In the genomic region with DNA sequence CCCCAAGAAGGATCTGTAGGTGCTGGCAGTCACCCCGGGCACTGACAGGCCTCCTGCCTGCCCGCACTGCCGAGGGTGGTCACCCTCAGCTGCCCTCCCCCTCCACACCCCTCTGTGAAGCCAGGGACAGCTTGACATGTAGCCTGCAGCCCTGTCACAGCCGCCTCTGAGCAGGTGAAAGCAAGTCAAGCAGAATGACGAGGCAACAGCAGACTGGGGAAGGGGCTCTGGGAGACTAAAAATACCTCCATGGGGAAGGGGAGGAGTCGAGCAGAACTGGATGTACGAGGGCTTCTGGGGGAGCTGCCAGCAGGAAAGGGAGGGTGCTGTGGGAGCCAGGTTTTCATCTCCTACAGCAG, we compare ENCODE assay signal across 19 cellular contexts.
A peak's percentile ranks its signal among the peaks of the same experiment; 100 is the strongest.
DNase-seq lines count a peak whose midpoint lies in the region; ATAC-seq, FAIRE-seq and TF ChIP-seq lines count a peak whose summit lies in the region.
"Had no signal": no experiment of that assay in that cellular context is flagged by ENCODE, and none has a peak within 500 bp of the region (broad histone marks: within the 10 kb centered on the region; RNA-seq: fewer than 3 reads in every experiment).

No MANE protein-coding gene starts in this region.

- no peak for FAIRE-seq in H54 (lab: Jason Lieb, UNC)
- FAIRE-seq: bronchial epithelial cell, D721Med, G401.6 had no signal

- no peak for TF ChIP-seq POLR2A in H54 (IDR thresholded peaks at IDR 0.05; ENCODE audit: low read depth, low read length)

- peaks cover 31% of the 10 kb centered on the region for H3K4me1 Mint-ChIP-seq in nephron progenitor cell

- no peak for TF ChIP-seq CTCF in nephron progenitor cell (IDR thresholded peaks at IDR 0.05)
- no peak for TF ChIP-seq CTCF in thoracic aorta (IDR thresholded peaks at IDR 0.05)

- no peaks in the 10 kb centered on the region for H3K27me3 ChIP-seq in thoracic aorta (replicated peaks; ENCODE audit: insufficient read depth)
- H3K27me3 ChIP-seq: BE2C had no signal

- ATAC-seq in Right ventricle myocardium superior (ENCODE audit: poor library complexity), result peak; percentile 83
- no peak for ATAC-seq in thoracic aorta (ENCODE audit: insufficient number of reproducible peaks, low FRiP score, low read depth)
- no peak for ATAC-seq in GM21381 (IDR thresholded peaks at IDR 0.05; ENCODE audit: unreplicated experiment)
- ATAC-seq: activated T-cell treated with anti-CD3 and anti-CD28 coated beads, Interleukin-2, amount 50 U/mL, for 4 hours had no signal

- H3K27ac Mint-ChIP-seq in nephron progenitor cell, result no peak overlapping the region
- H3K27ac Mint-ChIP-seq: activated CD4-positive, alpha-beta memory T cell treated with anti-CD3 and anti-CD28 coated beads, Interleukin-2, amount 10 ng/mL, durations not matched to agents 7 days and 5 days; activated naive CD8-positive, alpha-beta T cell; T-helper 1 cell treated with Interleukin-12 subunit alpha and Interleukin-12 subunit beta and Interleukin-4 antibody, amounts not matched to agents 30 μg/mL and 1 μg/mL, for 36 hours had no signal

- H3K9me3 ChIP-seq in thoracic aorta, result no peaks in the 10 kb centered on the region
- H3K9me3 ChIP-seq: BE2C had no signal

- peaks cover 3% of the 10 kb centered on the region for H3K27me3 Mint-ChIP-seq in nephron progenitor cell (ENCODE audit: low read depth, poor library complexity)
- H3K27me3 Mint-ChIP-seq: activated CD4-positive, alpha-beta memory T cell treated with anti-CD3 and anti-CD28 coated beads, Interleukin-2, amount 10 ng/mL, durations not matched to agents 7 days and 5 days; activated naive CD8-positive, alpha-beta T cell had no signal

- H3K4me3 Mint-ChIP-seq in nephron progenitor cell, result no peak overlapping the region
- H3K4me3 Mint-ChIP-seq: activated CD4-positive, alpha-beta memory T cell treated with anti-CD3 and anti-CD28 coated beads, Interleukin-2, amount 10 ng/mL, durations not matched to agents 7 days and 5 days; activated naive CD8-positive, alpha-beta T cell; activated T-cell treated with anti-CD3 and anti-CD28 coated beads, Interleukin-2, amount 50 U/mL, for 4 hours; T-helper 1 cell treated with Interleukin-12 subunit alpha and Interleukin-12 subunit beta and Interleukin-4 antibody, amounts not matched to agents 30 μg/mL and 1 μg/mL, for 36 hours had no signal

- no peak overlapping the region for H3K4me3 ChIP-seq in thoracic aorta

- no peaks in the 10 kb centered on the region for H3K36me3 ChIP-seq in thoracic aorta
- H3K36me3 ChIP-seq: BE2C had no signal

- DNase-seq in Right ventricle myocardium superior (peak; percentile 82), nephron progenitor cell (peak; percentile 19), thoracic aorta (ENCODE audit: low spot score) (no peak), mesenteric fat pad (ENCODE audit: low spot score) (no peak), CD1c-positive myeloid dendritic cell (ENCODE audit: extremely low spot score) (no peak), H54 (ENCODE audit: insufficient read length, low spot score) (no peak)
- DNase-seq: activated CD4-positive, alpha-beta memory T cell treated with anti-CD3 and anti-CD28 coated beads, Interleukin-2, amount 10 ng/mL, durations not matched to agents 7 days and 5 days; activated T-cell treated with anti-CD3 and anti-CD28 coated beads, Interleukin-2, amount 50 U/mL, for 4 hours; BE2C; islet precursor cell; SHP77 treated with DMSO at 0.1 percent for 48 hours; stimulated activated CD8-positive, alpha-beta memory T cell treated with anti-CD3 and anti-CD28 coated beads, Interleukin-4, amount 100 ng/mL, for 48 hours had no signal

- H3K9me3 Mint-ChIP-seq in nephron progenitor cell, result no peaks in the 10 kb centered on the region
- H3K9me3 Mint-ChIP-seq: activated CD4-positive, alpha-beta memory T cell treated with anti-CD3 and anti-CD28 coated beads, Interleukin-2, amount 10 ng/mL, durations not matched to agents 7 days and 5 days; activated T-cell treated with anti-CD3 and anti-CD28 coated beads, Interleukin-2, amount 50 U/mL, for 4 hours; T-helper 1 cell treated with Interleukin-12 subunit alpha and Interleukin-12 subunit beta and Interleukin-4 antibody, amounts not matched to agents 30 μg/mL and 1 μg/mL, for 36 hours had no signal

- intact Hi-C loops in Right ventricle myocardium superior (cut with DNase I), result no loop called here

- peak overlapping the region; percentile 32 for H3K27ac ChIP-seq in angular gyrus (ENCODE audit: low read depth, low read length)
- H3K27ac ChIP-seq in thoracic aorta, result peak overlapping the region; percentile 59 to 75

- peaks cover 19% of the 10 kb centered on the region for H3K36me3 Mint-ChIP-seq in nephron progenitor cell (ENCODE audit: low read depth)

- H3K4me1 ChIP-seq in thoracic aorta (ENCODE audit: control insufficient read depth in 1 of 2, low read depth in 2 of 2), result peaks cover 3 to 55% of the 10 kb centered on the region in 2 donors

Comparison
In these comparisons a context has a peak if more than half of its experiments do, and no peak if none do; other contexts are left out.
1. DNase-seq: peak in Right ventricle myocardium superior (single experiment) and nephron progenitor cell (single experiment); none in thoracic aorta (single experiment), mesenteric fat pad (single experiment), CD1c-positive myeloid dendritic cell (single experiment) and H54 (single experiment).